1 cellular context compared by ENCODE assay signal in the genomic region with DNA sequence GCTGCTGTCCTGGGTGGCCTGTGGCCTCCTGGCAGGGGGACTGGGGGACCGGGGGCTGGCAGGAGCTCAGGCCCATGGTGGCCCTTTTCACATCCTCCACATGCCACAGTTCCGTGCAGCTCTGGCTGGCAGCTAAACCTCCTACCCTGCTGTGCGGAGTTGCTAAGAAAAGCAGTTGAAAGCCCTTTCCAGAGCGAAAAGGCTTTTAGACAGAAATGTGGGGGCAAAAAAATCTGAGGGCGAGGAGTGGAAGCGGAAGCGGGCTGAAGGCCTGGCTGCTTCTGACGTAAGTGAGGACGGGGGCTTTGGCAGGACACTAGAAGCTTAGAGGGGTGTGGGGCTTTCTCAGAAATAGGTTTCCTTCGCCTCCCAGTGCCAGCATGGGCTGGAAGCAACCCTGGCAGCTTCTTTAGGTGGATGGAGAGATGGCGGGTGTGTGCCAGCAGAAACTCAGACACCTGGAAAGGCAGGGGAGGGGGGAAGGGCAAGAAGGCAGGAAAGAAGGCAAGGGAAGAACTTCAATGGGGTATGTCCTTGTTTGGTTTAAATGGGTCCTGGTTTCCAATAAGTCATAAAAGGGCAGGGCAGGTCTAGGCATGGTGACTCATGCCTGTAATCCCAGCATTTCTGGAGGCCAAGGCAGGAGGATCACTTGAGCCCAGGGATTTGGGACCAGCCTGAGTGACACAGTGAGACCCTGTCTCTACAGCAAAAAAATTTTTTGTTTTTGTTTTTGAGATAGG.
TF ChIP-seq lines count a peak whose summit lies in the region.

No MANE protein-coding gene starts in this region.

TF ChIP-seq in IMR-90, 13 proteins besides CTCF, POLR2A, EP300 and RAD21:
- no peak for TF ChIP-seq CHD1 (IDR thresholded peaks at IDR 0.05; ENCODE audit: low read depth, low read length)
- TF ChIP-seq MXI1 (IDR thresholded peaks at IDR 0.05; ENCODE audit: borderline replicate concordance, low read depth, low read length): no peak
- no peak for TF ChIP-seq RCOR1 (IDR thresholded peaks at IDR 0.05; ENCODE audit: insufficient replicate concordance, low read length)
- no peak for TF ChIP-seq FOS (IDR thresholded peaks at IDR 0.05; ENCODE audit: low read depth, low read length)
- no peak for TF ChIP-seq CEBPB (IDR thresholded peaks at IDR 0.05; ENCODE audit: low read depth, low read length)
- TF ChIP-seq, protein P1, sequence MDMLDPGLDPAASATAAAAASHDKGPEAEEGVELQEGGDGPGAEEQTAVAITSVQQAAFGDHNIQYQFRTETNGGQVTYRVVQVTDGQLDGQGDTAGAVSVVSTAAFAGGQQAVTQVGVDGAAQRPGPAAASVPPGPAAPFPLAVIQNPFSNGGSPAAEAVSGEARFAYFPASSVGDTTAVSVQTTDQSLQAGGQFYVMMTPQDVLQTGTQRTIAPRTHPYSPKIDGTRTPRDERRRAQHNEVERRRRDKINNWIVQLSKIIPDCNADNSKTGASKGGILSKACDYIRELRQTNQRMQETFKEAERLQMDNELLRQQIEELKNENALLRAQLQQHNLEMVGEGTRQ (IDR thresholded peaks at IDR 0.05; ENCODE audit: low read depth, low read length): no peak
- no peak for TF ChIP-seq NFE2L2 (IDR thresholded peaks at IDR 0.05; ENCODE audit: low read depth, low read length)
- TF ChIP-seq, protein P2, sequence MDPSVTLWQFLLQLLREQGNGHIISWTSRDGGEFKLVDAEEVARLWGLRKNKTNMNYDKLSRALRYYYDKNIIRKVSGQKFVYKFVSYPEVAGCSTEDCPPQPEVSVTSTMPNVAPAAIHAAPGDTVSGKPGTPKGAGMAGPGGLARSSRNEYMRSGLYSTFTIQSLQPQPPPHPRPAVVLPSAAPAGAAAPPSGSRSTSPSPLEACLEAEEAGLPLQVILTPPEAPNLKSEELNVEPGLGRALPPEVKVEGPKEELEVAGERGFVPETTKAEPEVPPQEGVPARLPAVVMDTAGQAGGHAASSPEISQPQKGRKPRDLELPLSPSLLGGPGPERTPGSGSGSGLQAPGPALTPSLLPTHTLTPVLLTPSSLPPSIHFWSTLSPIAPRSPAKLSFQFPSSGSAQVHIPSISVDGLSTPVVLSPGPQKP (IDR thresholded peaks at IDR 0.05; ENCODE audit: borderline replicate concordance, low read depth, low read length): no peak
- TF ChIP-seq RFX5 (IDR thresholded peaks at IDR 0.05; ENCODE audit: low read depth, low read length): no peak
- no peak for TF ChIP-seq MAFK (IDR thresholded peaks at IDR 0.05; ENCODE audit: low read depth, low read length)
